Comparison of ENCODE assay signal across 10 cellular contexts in the genomic region with DNA sequence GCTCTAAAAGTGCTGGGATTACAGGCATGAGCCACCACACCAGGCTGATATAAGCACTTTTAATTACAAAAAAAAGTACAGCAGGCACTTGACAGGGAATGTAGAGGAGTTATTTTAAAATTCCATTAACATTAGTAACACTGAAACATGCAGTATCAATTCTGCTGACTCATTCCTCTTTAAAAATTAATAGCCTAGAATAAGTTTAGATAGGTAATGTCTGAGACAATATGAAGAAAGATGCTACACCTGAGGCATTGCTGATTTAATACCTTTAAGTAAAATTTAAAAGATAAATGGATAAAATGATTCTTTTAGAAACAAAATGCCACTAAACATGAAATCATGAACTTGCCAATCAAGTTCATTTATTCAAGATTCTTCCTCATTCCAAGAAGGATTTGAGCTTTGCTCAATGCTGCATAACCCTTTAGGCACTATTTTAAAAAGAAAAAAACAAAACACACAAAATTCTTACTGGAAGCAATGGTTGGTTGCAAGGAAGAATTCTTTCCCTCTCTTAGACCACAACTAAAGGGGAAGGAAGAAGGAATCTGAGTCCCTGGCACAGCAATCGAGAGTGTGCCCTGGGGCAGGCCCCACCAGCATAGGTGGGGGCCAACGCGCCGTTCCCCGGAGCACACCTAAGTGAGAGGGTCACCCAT. TPM values are rescaled to one million over a fixed set of nuclear protein-coding genes. Genes with fewer than 3 reads are reported as not detected.
DNase-seq lines count a peak whose midpoint lies in the region; ATAC-seq and TF ChIP-seq lines count a peak whose summit lies in the region.
"Had no signal": no experiment of that assay in that cellular context is flagged by ENCODE, and none has a peak within 500 bp of the region (broad histone marks: within the 10 kb centered on the region; RNA-seq: fewer than 3 reads in every experiment).

No MANE protein-coding gene starts in this region.

- H3K4me3 ChIP-seq in upper lobe of right lung = no peak overlapping the region

- H3K4me1 ChIP-seq in upper lobe of right lung = peaks cover 16% of the 10 kb centered on the region

- intact Hi-C loops in upper lobe of right lung (cut with DNase I) = no loop called here

- no peak for TF ChIP-seq CTCF in upper lobe of right lung (IDR thresholded peaks at IDR 0.05)

- peak overlapping the region; percentile 84 for H3K27ac Mint-ChIP-seq in activated naive CD4-positive, alpha-beta T cell treated with anti-CD3 and anti-CD28 coated beads, Interleukin-2, amount 50 U/mL, for 24 hours

- H3K4me3 Mint-ChIP-seq in activated naive CD4-positive, alpha-beta T cell treated with anti-CD3 and anti-CD28 coated beads, Interleukin-2, amount 50 U/mL, for 24 hours = peak overlapping the region; percentile 39

- H3K36me3 ChIP-seq in upper lobe of right lung = peaks cover 4% of the 10 kb centered on the region

- H3K4me1 Mint-ChIP-seq in activated naive CD4-positive, alpha-beta T cell treated with anti-CD3 and anti-CD28 coated beads, Interleukin-2, amount 50 U/mL, for 24 hours = peaks cover 59% of the 10 kb centered on the region

- no peaks in the 10 kb centered on the region for H3K27me3 Mint-ChIP-seq in activated naive CD4-positive, alpha-beta T cell treated with anti-CD3 and anti-CD28 coated beads, Interleukin-2, amount 50 U/mL, for 24 hours

- H3K36me3 Mint-ChIP-seq in activated naive CD4-positive, alpha-beta T cell treated with anti-CD3 and anti-CD28 coated beads, Interleukin-2, amount 50 U/mL, for 24 hours = peaks cover 17% of the 10 kb centered on the region

- peak overlapping the region; percentile 51 for H3K27ac ChIP-seq in upper lobe of right lung

- ATAC-seq in upper lobe of right lung (peak; percentile 77), GM21786 (IDR thresholded peaks at IDR 0.05; ENCODE audit: unreplicated experiment) (no peak), GM21576 (IDR thresholded peaks at IDR 0.05; ENCODE audit: unreplicated experiment) (no peak)

- no peak for DNase-seq in activated naive CD4-positive, alpha-beta T cell treated with Interleukin-2 at 50 U/mL for 16 hours
- DNase-seq in amniotic epithelial cell (ENCODE audit: low read depth) (peak; percentile 41), hepatic stellate cell (ENCODE audit: low spot score) (peak; percentile 43), upper lobe of right lung (no peak), epidermal melanocyte (ENCODE audit: insufficient read length, low spot score) (no peak)
- DNase-seq: activated effector memory CD4-positive, alpha-beta T cell treated with anti-CD3 and anti-CD28 coated beads, Interleukin-2, amount 50 U/mL, for 16 hours; RPMI8226 had no signal

- no peaks in the 10 kb centered on the region for H3K9me3 Mint-ChIP-seq in activated naive CD4-positive, alpha-beta T cell treated with anti-CD3 and anti-CD28 coated beads, Interleukin-2, amount 50 U/mL, for 24 hours

- no peaks in the 10 kb centered on the region for H3K27me3 ChIP-seq in upper lobe of right lung

- H3K9me3 ChIP-seq in upper lobe of right lung = no peaks in the 10 kb centered on the region

RNA-seq across cellular contexts. Expression of a gene that starts 26.6 kb away (rescaled TPM):
- total RNA-seq in upper lobe of right lung = 63.1 TPM

RNA-seq across cellular contexts. Expression of a gene that starts 53.7 kb away (rescaled TPM):
- total RNA-seq in upper lobe of right lung = 17.9 TPM

Comparison
In these comparisons a context has a peak if more than half of its experiments do, and no peak if none do; other contexts are left out.
1. DNase-seq: peak in amniotic epithelial cell (single experiment) and hepatic stellate cell (single experiment); none in activated naive CD4-positive, alpha-beta T cell treated with Interleukin-2 at 50 U/mL for 16 hours (single experiment), upper lobe of right lung (single experiment) and epidermal melanocyte (single experiment).